Comparison of ENCODE assay signal across 24 cellular contexts in genomic region chr15:77425104-77425503, GRCh38. TPM values are rescaled to one million over a fixed set of nuclear protein-coding genes. Genes with fewer than 3 reads are reported as not detected.
DNase-seq lines count a peak whose midpoint lies in the region; ATAC-seq and TF ChIP-seq lines count a peak whose summit lies in the region.
"Had no signal": no experiment of that assay in that cellular context is flagged by ENCODE, and none has a peak within 500 bp of the region (broad histone marks: within the 10 kb centered on the region; RNA-seq: fewer than 3 reads in every experiment).

No MANE protein-coding gene starts in this region.

- H2AFZ ChIP-seq in Loucy (ENCODE audit: low read length), result no peak overlapping the region

- no peak for DNase-seq in CD4-positive, alpha-beta T cell
- DNase-seq in endothelial cell (ENCODE audit: low spot score) (no peak), neural crest cell (ENCODE audit: low read depth, low spot score) (no peak), caudate nucleus (lab: John Stamatoyannopoulos, UW) (no peak)
- DNase-seq in natural killer cell treated with Interleukin-12 subunit alpha and Interleukin-12 subunit beta and Interleukin-15 and Interleukin-18, amount 100 ng/mL, for 72 hours (ENCODE audit: low spot score), result no peak
- DNase-seq: CD4-positive, CD25-positive, alpha-beta regulatory T cell; COR-L47; GOT3; HCEC 1CT; KBM-7; MM.1S; NCI-H1048; NCI-H1417 treated with DMSO at 0.1 percent for 48 hours; NCI-H1694 treated with DMSO at 0.1 percent for 48 hours; NCI-H2081; NCI-H226; NCI-H510A; NCI-H69; Peyer's patch; SHP77 treated with DMSO at 0.1 percent for 48 hours had no signal

- no peak overlapping the region for H3K27ac ChIP-seq in CD4-positive, alpha-beta T cell (ENCODE audit: low read depth, low read length)
- H3K27ac ChIP-seq in caudate nucleus (ENCODE audit: low read depth, low read length), result no peak overlapping the region
- H3K27ac ChIP-seq: BLaER1, Peyer's patch had no signal

- H3K4me3 ChIP-seq in Loucy (ENCODE audit: low read length, poor library complexity, severe bottlenecking), result no peak overlapping the region
- H3K4me3 ChIP-seq: BLaER1, Peyer's patch had no signal

- peaks cover 80% of the 10 kb centered on the region for H3K79me2 ChIP-seq in Loucy (ENCODE audit: insufficient read depth, low read length)

- no peak overlapping the region for H3K9ac ChIP-seq in Loucy (ENCODE audit: low read depth, low read length, poor library complexity, severe bottlenecking)
- H3K9ac ChIP-seq: BLaER1 had no signal

- H3K27ac Mint-ChIP-seq in CD4-positive, alpha-beta T cell, result no peak overlapping the region
- no peak overlapping the region for H3K27ac Mint-ChIP-seq in endothelial cell (ENCODE audit: unreplicated experiment)
- no peak overlapping the region for H3K27ac Mint-ChIP-seq in neural crest cell (ENCODE audit: unreplicated experiment)
- no peak overlapping the region for H3K27ac Mint-ChIP-seq in natural killer cell treated with Interleukin-12 subunit alpha and Interleukin-12 subunit beta and Interleukin-15 and Interleukin-18, amount 100 ng/mL, for 72 hours

- no peak for ATAC-seq in CD4-positive, alpha-beta T cell (ENCODE audit: poor library complexity)
- ATAC-seq in HG02885 (IDR thresholded peaks at IDR 0.05; ENCODE audit: poor library complexity, unreplicated experiment), result no peak
- ATAC-seq in natural killer cell treated with Interleukin-12 subunit alpha and Interleukin-12 subunit beta and Interleukin-15 and Interleukin-18, amount 100 ng/mL, for 72 hours, result no peak
- no peak for ATAC-seq in HG03108 (IDR thresholded peaks at IDR 0.05; ENCODE audit: unreplicated experiment)

- H3K4me1 Mint-ChIP-seq in CD4-positive, alpha-beta T cell (ENCODE audit: low read depth), result peaks cover 86% of the 10 kb centered on the region
- peaks cover 39% of the 10 kb centered on the region for H3K4me1 Mint-ChIP-seq in endothelial cell (ENCODE audit: unreplicated experiment)
- peaks cover 28% of the 10 kb centered on the region for H3K4me1 Mint-ChIP-seq in neural crest cell
- H3K4me1 Mint-ChIP-seq in natural killer cell treated with Interleukin-12 subunit alpha and Interleukin-12 subunit beta and Interleukin-15 and Interleukin-18, amount 100 ng/mL, for 72 hours (ENCODE audit: low read depth in 2 of 2), result peaks cover 25 to 57% of the 10 kb centered on the region in 2 donors

- TF ChIP-seq CTCF in CD4-positive, alpha-beta T cell (IDR thresholded peaks at IDR 0.05), result no peak
- TF ChIP-seq CTCF in Loucy (conservative IDR thresholded peaks at IDR 0.05; ENCODE audit: low read length), result no peak
- no peak for TF ChIP-seq CTCF in endothelial cell (IDR thresholded peaks at IDR 0.05; ENCODE audit: unreplicated experiment)
- TF ChIP-seq CTCF in neural crest cell (conservative IDR thresholded peaks at IDR 0.05), result no peak

- no peaks in the 10 kb centered on the region for H3K9me3 Mint-ChIP-seq in CD4-positive, alpha-beta T cell
- H3K9me3 Mint-ChIP-seq in endothelial cell (ENCODE audit: unreplicated experiment) (no peaks in the 10 kb centered on the region), neural crest cell (no peaks in the 10 kb centered on the region)
- no peaks in the 10 kb centered on the region for H3K9me3 Mint-ChIP-seq in natural killer cell treated with Interleukin-12 subunit alpha and Interleukin-12 subunit beta and Interleukin-15 and Interleukin-18, amount 100 ng/mL, for 72 hours
- H3K9me3 Mint-ChIP-seq: CD4-positive, CD25-positive, alpha-beta regulatory T cell had no signal

- H3K4me3 Mint-ChIP-seq in CD4-positive, alpha-beta T cell, result peak overlapping the region; percentile 35
- H3K4me3 Mint-ChIP-seq in endothelial cell (ENCODE audit: unreplicated experiment) (peak overlapping the region; percentile 16), neural crest cell (peak overlapping the region; percentile 12)
- H3K4me3 Mint-ChIP-seq in natural killer cell treated with Interleukin-12 subunit alpha and Interleukin-12 subunit beta and Interleukin-15 and Interleukin-18, amount 100 ng/mL, for 72 hours, result no peak overlapping the region

- POLR2A ChIA-PET in CD4-positive, alpha-beta T cell (lab: Charles Lee), result interaction anchor here (1.2 kb wide), 1 partner anchor 14 kb away, joined by 3 read pairs; no protein-coding TSS in a partner anchor

- peaks cover 47% of the 10 kb centered on the region for H3K4me1 ChIP-seq in Loucy (ENCODE audit: insufficient read depth, low read length, poor library complexity, severe bottlenecking)

- no peaks in the 10 kb centered on the region for H3F3A ChIP-seq in Loucy (ENCODE audit: low read depth)

- H3K36me3 Mint-ChIP-seq in CD4-positive, alpha-beta T cell (ENCODE audit: low read depth), result peaks cover 16% of the 10 kb centered on the region
- peaks cover 3% of the 10 kb centered on the region for H3K36me3 Mint-ChIP-seq in endothelial cell (ENCODE audit: low read depth, unreplicated experiment)
- peaks cover 2% of the 10 kb centered on the region for H3K36me3 Mint-ChIP-seq in neural crest cell (ENCODE audit: low read depth)
- peaks cover 9% of the 10 kb centered on the region for H3K36me3 Mint-ChIP-seq in natural killer cell treated with Interleukin-12 subunit alpha and Interleukin-12 subunit beta and Interleukin-15 and Interleukin-18, amount 100 ng/mL, for 72 hours

- no peaks in the 10 kb centered on the region for H3K36me3 ChIP-seq in Loucy (ENCODE audit: insufficient read depth, low read length)
- H3K36me3 ChIP-seq: BLaER1, Peyer's patch had no signal

- no peaks in the 10 kb centered on the region for H3K9me2 ChIP-seq in Loucy (replicated peaks; ENCODE audit: low read depth, low read length)

- H4K20me1 ChIP-seq in Loucy (ENCODE audit: insufficient read depth, low read length, poor library complexity, severe bottlenecking), result peaks cover 78% of the 10 kb centered on the region

- no peaks in the 10 kb centered on the region for H3K27me3 Mint-ChIP-seq in CD4-positive, alpha-beta T cell
- H3K27me3 Mint-ChIP-seq in endothelial cell (ENCODE audit: unreplicated experiment) (peaks cover 5% of the 10 kb centered on the region), neural crest cell (ENCODE audit: low read depth) (no peaks in the 10 kb centered on the region)
- no peaks in the 10 kb centered on the region for H3K27me3 Mint-ChIP-seq in natural killer cell treated with Interleukin-12 subunit alpha and Interleukin-12 subunit beta and Interleukin-15 and Interleukin-18, amount 100 ng/mL, for 72 hours

- peak overlapping the region; percentile 78 for H3K4me2 ChIP-seq in Loucy (ENCODE audit: low read depth, low read length, poor library complexity, severe bottlenecking)
- H3K4me2 ChIP-seq: BLaER1 had no signal

- intact Hi-C loops in CD4-positive, alpha-beta T cell (cut with DNase I, micrococcal nuclease), result loop anchor here in 1 of 2 experiments (10.0 kb wide), 4 partner anchors 430 to 1800 kb away; partner anchors contain the start of genes IDH3A, PSTPIP1, RCN2 and SNUPN

- no peaks in the 10 kb centered on the region for H3K9me3 ChIP-seq in CD4-positive, alpha-beta T cell (ENCODE audit: control insufficient read depth, low read length)
- H3K9me3 ChIP-seq in Loucy (ENCODE audit: insufficient read depth, low read depth, low read length), result no peaks in the 10 kb centered on the region
- H3K9me3 ChIP-seq: BLaER1, Peyer's patch had no signal

- CTCF ChIA-PET in CD4-positive, alpha-beta T cell (lab: Charles Lee), result no interaction called here

- H3K27me3 ChIP-seq in CD4-positive, alpha-beta T cell (ENCODE audit: control insufficient read depth, insufficient read depth, low read length), result no peaks in the 10 kb centered on the region
- H3K27me3 ChIP-seq in Loucy (ENCODE audit: insufficient read depth, low read length, poor library complexity, severe bottlenecking), result no peaks in the 10 kb centered on the region
- H3K27me3 ChIP-seq: BLaER1, Peyer's patch had no signal

RNA-seq across cellular contexts. Expression of gene HMG20A, which starts 4.4 kb away (rescaled TPM):
- total RNA-seq in CD4-positive, alpha-beta T cell, result 10 to 100 TPM; 16.2 to 20.0 TPM
- 111 TPM for total RNA-seq in endothelial cell (ENCODE audit: unreplicated experiment)
- 67.2 and 72.5 TPM in 2 replicates for total RNA-seq in neural crest cell
- 10 to 100 TPM; 35.0 to 46.5 TPM for total RNA-seq in natural killer cell treated with Interleukin-12 subunit alpha and Interleukin-12 subunit beta and Interleukin-15 and Interleukin-18, amount 100 ng/mL, for 72 hours

RNA-seq across cellular contexts. Expression of gene PEAK1, which starts 5.2 kb away (rescaled TPM):
- 10 to 100 TPM in 1 of 2 experiments, 1 to 10 TPM in 1; 9.2 to 11.0 TPM for total RNA-seq in CD4-positive, alpha-beta T cell
- total RNA-seq in endothelial cell (ENCODE audit: unreplicated experiment) (289 TPM), neural crest cell (26.0 and 26.9 TPM in 2 replicates)
- total RNA-seq in natural killer cell treated with Interleukin-12 subunit alpha and Interleukin-12 subunit beta and Interleukin-15 and Interleukin-18, amount 100 ng/mL, for 72 hours, result 10 to 100 TPM; 38.0 to 41.4 TPM
